Comparison of ENCODE assay signal across 8 cellular contexts in genomic region chr19:44113784-44114390, GRCh38. TPM values are rescaled to one million over a fixed set of nuclear protein-coding genes. Genes with fewer than 3 reads are reported as not detected.
A peak's percentile ranks its signal among the peaks of the same experiment; 100 is the strongest.
DNase-seq lines count a peak whose midpoint lies in the region; ATAC-seq and TF ChIP-seq lines count a peak whose summit lies in the region.

No MANE protein-coding gene starts in this region.

- no peak for TF ChIP-seq POLR2A in esophagus muscularis mucosa (IDR thresholded peaks at IDR 0.05; ENCODE audit: low read depth)

- H2BK12ac ChIP-seq in neuronal stem cell (ENCODE audit: low read length): no peak overlapping the region

- H3K27ac Mint-ChIP-seq in CD8-positive, alpha-beta memory T cell: peak overlapping the region; percentile 26 to 98 (median 94)
- H3K27ac Mint-ChIP-seq in T-helper 17 cell: peak overlapping the region; percentile 85

- POLR2A ChIA-PET in CD8-positive, alpha-beta memory T cell (lab: Charles Lee): no interaction called here
- POLR2A ChIA-PET in HEK293 (lab: Yijun Ruan, JAX): interaction anchor here (0.6 to 3.5 kb wide), 13 partner anchors 8 to 287 kb away, joined by 3 to 33 read pairs (median 5); partner anchors contain the start of genes ZNF223, ZNF224, ZNF226 and ZNF227

- H2BK5ac ChIP-seq in neuronal stem cell (ENCODE audit: low read length): no peak overlapping the region

- ATAC-seq in T-helper 17 cell (no peak), GM18909 (IDR thresholded peaks at IDR 0.05; ENCODE audit: poor library complexity, unreplicated experiment) (no peak)

- H3K4ac ChIP-seq in neuronal stem cell (ENCODE audit: low read length): no peak overlapping the region

- H3K4me1 ChIP-seq in CD8-positive, alpha-beta memory T cell (ENCODE audit: insufficient read depth, low read length): peaks cover 9% of the 10 kb centered on the region
- peaks cover 14% of the 10 kb centered on the region for H3K4me1 ChIP-seq in HEK293 (ENCODE audit: control insufficient read depth, insufficient read depth, low read length)
- H3K4me1 ChIP-seq in esophagus muscularis mucosa: peaks cover 14 to 23% (median 20%) of the 10 kb centered on the region in 4 donors
- H3K4me1 ChIP-seq in neuronal stem cell (ENCODE audit: control insufficient read depth in 2 of 2, insufficient read depth in 1 of 2, low read depth in 1 of 2, low read length in 2 of 2): no peaks in the 10 kb centered on the region

- H4K8ac ChIP-seq in neuronal stem cell (ENCODE audit: low read depth, low read length): no peak overlapping the region

- no peak overlapping the region for H3K18ac ChIP-seq in neuronal stem cell (ENCODE audit: low read length)

- intact Hi-C loops in esophagus muscularis mucosa (cut with DNase I): loop anchor here (2.0 to 5.0 kb wide), 5 partner anchors 19 to 112 kb away; partner anchors contain the start of genes ZNF223, ZNF224, ZNF230 and ZNF284

- TF ChIP-seq EP300 in esophagus muscularis mucosa (IDR thresholded peaks at IDR 0.05): no peak

- H3K9me3 Mint-ChIP-seq in CD8-positive, alpha-beta memory T cell: peaks cover 14 to 30% (median 24%) of the 10 kb centered on the region in 5 donors

- peak overlapping the region; percentile 52 for H3K23ac ChIP-seq in neuronal stem cell (ENCODE audit: low read depth, low read length, poor library complexity)

- no peaks in the 10 kb centered on the region for H3K36me3 ChIP-seq in CD8-positive, alpha-beta memory T cell (ENCODE audit: insufficient read depth, low read length)
- H3K36me3 ChIP-seq in HEK293 (ENCODE audit: control insufficient read depth in 2 of 2, insufficient read depth in 1 of 2, low read length in 2 of 2) (peaks cover 32 to 64% of the 10 kb centered on the region in 2 experiments), esophagus muscularis mucosa (peaks cover 11 to 29% (median 25%) of the 10 kb centered on the region in 4 donors), neuronal stem cell (replicated peaks in 1 of 2; ENCODE audit: control insufficient read depth in 2 of 2, insufficient read depth in 2 of 2, low read length in 2 of 2) (peaks cover 8 to 39% of the 10 kb centered on the region in 2 donors)

- H3K27me3 ChIP-seq in CD8-positive, alpha-beta memory T cell (ENCODE audit: insufficient read depth, low read length, poor library complexity, severe bottlenecking): no peaks in the 10 kb centered on the region
- H3K27me3 ChIP-seq in esophagus muscularis mucosa (no peaks in the 10 kb centered on the region), neuronal stem cell (ENCODE audit: control insufficient read depth in 3 of 3, insufficient read depth in 3 of 3, low read depth in 1 of 3, low read length in 3 of 3) (no peaks in the 10 kb centered on the region)

- no peak overlapping the region for H2BK120ac ChIP-seq in neuronal stem cell (ENCODE audit: low read depth, low read length)

- CTCF ChIA-PET in CD8-positive, alpha-beta memory T cell (lab: Charles Lee): no interaction called here
- CTCF ChIA-PET in HEK293 (lab: Yijun Ruan, JAX): interaction anchor here (0.6 to 1.2 kb wide), 8 partner anchors 11 to 832 kb away, joined by 3 to 4 read pairs (median 3); partner anchors contain the start of genes APOC2, ZNF226 and ZNF227

- TF ChIP-seq CTCF in HEK293 (tag by site-specific recombination; IDR thresholded peaks at IDR 0.05) (no peak), esophagus muscularis mucosa (IDR thresholded peaks at IDR 0.05) (no peak)

- no peaks in the 10 kb centered on the region for H3K79me1 ChIP-seq in neuronal stem cell (ENCODE audit: low read depth, low read length)

- peak overlapping the region; percentile 89 for H2AFZ ChIP-seq in neuronal stem cell (ENCODE audit: low read length)

- H3K4me3 Mint-ChIP-seq in CD8-positive, alpha-beta memory T cell: peak overlapping the region; percentile 93 to 100 (median 99)
- H3K4me3 Mint-ChIP-seq in T-helper 17 cell: peak overlapping the region; percentile 97

- no peak overlapping the region for H4K91ac ChIP-seq in neuronal stem cell (ENCODE audit: low read depth, low read length, poor library complexity)

- H3K4me1 Mint-ChIP-seq in CD8-positive, alpha-beta memory T cell: peaks cover 31 to 41% (median 35%) of the 10 kb centered on the region in 3 donors
- peaks cover 10% of the 10 kb centered on the region for H3K4me1 Mint-ChIP-seq in T-helper 17 cell

- no peak overlapping the region for H2AK5ac ChIP-seq in neuronal stem cell (ENCODE audit: low read depth, low read length)

- H3K4me3 ChIP-seq in CD8-positive, alpha-beta memory T cell (ENCODE audit: low read length): peak overlapping the region; percentile 81
- peak overlapping the region; percentile 54 for H3K4me3 ChIP-seq in HEK293 (ENCODE audit: low read depth, low read length)
- peak overlapping the region; percentile 66 to 84 (median 68) for H3K4me3 ChIP-seq in esophagus muscularis mucosa
- peak overlapping the region; percentile 58 to 84 for H3K4me3 ChIP-seq in neuronal stem cell (ENCODE audit: low read length in 2 of 2)

- DNase-seq in CD8-positive, alpha-beta memory T cell: no peak
- DNase-seq in T-helper 17 cell: no peak
- DNase-seq in esophagus muscularis mucosa (ENCODE audit: extremely low spot score): no peak
- peak; percentile 3 for DNase-seq in neuronal stem cell (ENCODE audit: low spot score)
- no peak for DNase-seq in NK-92 treated with Interleukin-12 subunit alpha and Interleukin-12 subunit beta, amount 100 ng/mL, for 24 hours (lab: John Stamatoyannopoulos, UW)
- no peak for DNase-seq in DMS114 treated with DMSO at 0.1 percent for 48 hours (lab: John Stamatoyannopoulos, UW; ENCODE audit: unreplicated experiment)

- peaks cover 15 to 42% (median 22%) of the 10 kb centered on the region in 3 donors for H3K36me3 Mint-ChIP-seq in CD8-positive, alpha-beta memory T cell
- peaks cover 5% of the 10 kb centered on the region for H3K36me3 Mint-ChIP-seq in T-helper 17 cell (ENCODE audit: low read depth)

- no peak overlapping the region for H3K14ac ChIP-seq in neuronal stem cell (ENCODE audit: low read length)

- H3K27ac ChIP-seq in CD8-positive, alpha-beta memory T cell (ENCODE audit: low read depth, low read length): peak overlapping the region; percentile 64
- peak overlapping the region; percentile 54; the same call in 1 of the 2 replicates for H3K27ac ChIP-seq in HEK293 (ENCODE audit: extremely low read depth, low read depth, low read length)
- H3K27ac ChIP-seq in esophagus muscularis mucosa (replicated peaks in 1 of 4): peak overlapping the region; percentile 65 to 88 (median 78)
- H3K27ac ChIP-seq in neuronal stem cell (replicated peaks; ENCODE audit: low read length): no peak overlapping the region

- peaks cover 15% of the 10 kb centered on the region for H3K9me3 ChIP-seq in CD8-positive, alpha-beta memory T cell (ENCODE audit: low read length)
- H3K9me3 ChIP-seq in HEK293 (ENCODE audit: control insufficient read depth, insufficient read depth, low read depth, low read length) (peaks cover 20% of the 10 kb centered on the region), T-helper 17 cell (ENCODE audit: control insufficient read depth, low read length, poor library complexity, severe bottlenecking) (no peaks in the 10 kb centered on the region), esophagus muscularis mucosa (peaks cover 0 to 30% (median 14%) of the 10 kb centered on the region in 4 donors), neuronal stem cell (replicated peaks in 1 of 2; ENCODE audit: control insufficient read depth in 2 of 2, insufficient read depth in 1 of 2, low read depth in 1 of 2, low read length in 2 of 2) (peaks cover 7 to 19% of the 10 kb centered on the region in 2 donors)

- no peak overlapping the region for H2BK15ac ChIP-seq in neuronal stem cell (ENCODE audit: low read length)

- no peak overlapping the region for H3K9ac ChIP-seq in neuronal stem cell (ENCODE audit: low read depth, low read length, poor library complexity)

- peak overlapping the region; percentile 71 for H3K4me2 ChIP-seq in neuronal stem cell (ENCODE audit: insufficient read depth, low read length, poor library complexity, severe bottlenecking)

- 7% methylated on average over 17 of the region's 18 CpGs for WGBS in esophagus muscularis mucosa
- WGBS in neuronal stem cell (ENCODE audit: extremely low coverage in 2 of 2, insufficient read length in 2 of 2, insufficient replicate concordance in 1 of 2), 2 donors: no CpG with 5 or more reads among the region's 18 CpGs

- no peaks in the 10 kb centered on the region for H3K27me3 Mint-ChIP-seq in CD8-positive, alpha-beta memory T cell
- no peaks in the 10 kb centered on the region for H3K27me3 Mint-ChIP-seq in T-helper 17 cell

TF ChIP-seq in HEK293, 187 proteins besides CTCF, POLR2A, EP300 and RAD21 (continues in another document):
- no peak for TF ChIP-seq SETDB1 (IDR thresholded peaks at IDR 0.05; ENCODE audit: insufficient read length, low read length)
- TF ChIP-seq SCRT1 (tag by site-specific recombination; IDR thresholded peaks at IDR 0.05; ENCODE audit: borderline replicate concordance): no peak

RNA-seq across cellular contexts. Expression of gene ZNF225, which starts 0.7 kb away (rescaled TPM):
- total RNA-seq in CD8-positive, alpha-beta memory T cell: 1 to 10 TPM; 3.3 to 3.5 TPM
- polyA plus RNA-seq in CD8-positive, alpha-beta memory T cell: 3.6 TPM
- total RNA-seq in T-helper 17 cell (1 to 10 TPM in 1 of 2 donors, under 1 TPM in 1; 0.63 to 1.7 TPM), esophagus muscularis mucosa (1 to 10 TPM; 3.3 to 6.2 (median 3.9) TPM)
- polyA plus RNA-seq in neuronal stem cell (2013, experiment 1 of 2): 2.5 TPM
- polyA plus RNA-seq in neuronal stem cell (2013, experiment 2 of 2): 2.7 TPM

RNA-seq across cellular contexts. Expression of gene ZNF224, which starts 19.7 kb away (rescaled TPM):
- total RNA-seq in CD8-positive, alpha-beta memory T cell: 10 to 100 TPM; 19.6 to 20.6 TPM
- polyA plus RNA-seq in CD8-positive, alpha-beta memory T cell: 11.9 TPM
- total RNA-seq in T-helper 17 cell (10 to 100 TPM; 30.6 to 34.8 TPM), esophagus muscularis mucosa (10 to 100 TPM; 12.4 to 28.7 (median 16.2) TPM)
- polyA plus RNA-seq in neuronal stem cell (2013, experiment 1 of 2): 7.3 TPM
- polyA plus RNA-seq in neuronal stem cell (2013, experiment 2 of 2): 7.7 TPM

RNA-seq across cellular contexts. Expression of gene ZNF234, which starts 27.5 kb away (rescaled TPM):
- 1 to 10 TPM; 9.4 to 9.5 TPM for total RNA-seq in CD8-positive, alpha-beta memory T cell
- 5.2 TPM for polyA plus RNA-seq in CD8-positive, alpha-beta memory T cell
- 1 to 10 TPM; 3.7 to 5.5 TPM for total RNA-seq in T-helper 17 cell
- 1 to 10 TPM; 5.4 to 7.0 (median 5.7) TPM for total RNA-seq in esophagus muscularis mucosa
- 4.4 TPM for polyA plus RNA-seq in neuronal stem cell (2013, experiment 1 of 2)
- 4.3 TPM for polyA plus RNA-seq in neuronal stem cell (2013, experiment 2 of 2)

RNA-seq across cellular contexts. Expression of gene ZNF284, which starts 41.9 kb away (rescaled TPM):
- total RNA-seq in CD8-positive, alpha-beta memory T cell: 1 to 10 TPM; 2.4 to 2.7 TPM
- polyA plus RNA-seq in CD8-positive, alpha-beta memory T cell: 0.91 TPM
- total RNA-seq in T-helper 17 cell (1 to 10 TPM; 1.6 to 1.9 TPM), esophagus muscularis mucosa (1 to 10 TPM; 1.3 to 2.9 (median 2.5) TPM)
- polyA plus RNA-seq in neuronal stem cell (2013, experiment 1 of 2): 1.8 TPM
- 1.8 TPM for polyA plus RNA-seq in neuronal stem cell (2013, experiment 2 of 2)

RNA-seq across cellular contexts. Expression of gene ZNF226, which starts 51.0 kb away (rescaled TPM):
- 1 to 10 TPM; 8.6 to 9.4 TPM for total RNA-seq in CD8-positive, alpha-beta memory T cell
- 24.8 TPM for polyA plus RNA-seq in CD8-positive, alpha-beta memory T cell
- total RNA-seq in T-helper 17 cell (10 to 100 TPM; 11.4 to 16.0 TPM), esophagus muscularis mucosa (10 to 100 TPM; 12.9 to 14.4 (median 13.2) TPM)
- 29.6 TPM for polyA plus RNA-seq in neuronal stem cell (2013, experiment 1 of 2)
- polyA plus RNA-seq in neuronal stem cell (2013, experiment 2 of 2): 30.4 TPM
